Comparison of ENCODE assay signal across 8 cellular contexts in the genomic region with DNA sequence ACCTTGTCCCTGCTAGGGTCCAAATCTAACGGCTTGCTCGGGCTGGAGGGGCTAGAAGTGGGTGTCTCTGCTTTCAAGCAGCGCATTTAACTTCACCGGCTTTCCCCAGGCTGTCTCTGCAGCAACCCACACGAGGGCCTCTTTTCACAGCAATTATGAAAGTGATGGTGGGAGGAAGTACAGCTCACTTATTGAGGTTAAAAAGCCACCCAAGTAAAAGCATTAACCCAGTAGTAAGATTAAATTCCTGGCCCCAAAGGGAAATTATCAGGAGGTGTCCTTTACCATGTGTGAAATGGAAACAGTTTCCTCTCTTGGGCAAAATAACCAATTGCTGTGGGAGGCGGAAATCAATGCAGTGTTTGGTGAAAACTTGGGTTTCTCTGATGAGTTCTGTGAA.
DNase-seq lines count a peak whose midpoint lies in the region; ATAC-seq and TF ChIP-seq lines count a peak whose summit lies in the region.

No MANE protein-coding gene starts in this region.

- no peak for TF ChIP-seq POLR2A in NB4 (IDR thresholded peaks at IDR 0.05; ENCODE audit: extremely low read depth, insufficient read length)

- H3K27me3 Mint-ChIP-seq in central memory CD8-positive, alpha-beta T cell = no peaks in the 10 kb centered on the region
- no peaks in the 10 kb centered on the region for H3K27me3 Mint-ChIP-seq in stimulated activated naive CD8-positive, alpha-beta T cell treated with anti-CD3 and anti-CD28 coated beads, Interleukin-15, Interleukin-2, amounts not matched to agents 100 ng/mL and 50 ng/mL, for 24 hours

- ATAC-seq in central memory CD8-positive, alpha-beta T cell (replicated peaks; ENCODE audit: extremely low read depth, poor library complexity, severe bottlenecking) = peak; percentile 87
- ATAC-seq in HG02938 (IDR thresholded peaks at IDR 0.05; ENCODE audit: unreplicated experiment) = no peak

- H3K36me3 Mint-ChIP-seq in central memory CD8-positive, alpha-beta T cell (ENCODE audit: insufficient read depth) = peaks cover 2% of the 10 kb centered on the region
- H3K36me3 Mint-ChIP-seq in stimulated activated naive CD8-positive, alpha-beta T cell treated with anti-CD3 and anti-CD28 coated beads, Interleukin-15, Interleukin-2, amounts not matched to agents 100 ng/mL and 50 ng/mL, for 24 hours (ENCODE audit: low read depth) = no peaks in the 10 kb centered on the region

- peak; percentile 23 for DNase-seq in activated T-cell treated with anti-CD3 and anti-CD28 coated beads for 24 hours (ENCODE audit: low read depth)
- no peak for DNase-seq in activated T-cell treated with anti-CD3 and anti-CD28 coated beads, Interleukin-2, amount 50 U/mL, for 1 hour
- DNase-seq in NB4 (ENCODE audit: low read depth) = peak; percentile 61
- no peak for DNase-seq in central memory CD8-positive, alpha-beta T cell (ENCODE audit: low spot score in 2 of 2)
- no peak for DNase-seq in COLO668 (lab: John Stamatoyannopoulos, UW; ENCODE audit: unreplicated experiment)
- DNase-seq in DMS114 treated with DMSO at 0.1 percent for 48 hours (lab: John Stamatoyannopoulos, UW; ENCODE audit: unreplicated experiment) = no peak

- no peaks in the 10 kb centered on the region for H3K9me3 Mint-ChIP-seq in central memory CD8-positive, alpha-beta T cell
- no peaks in the 10 kb centered on the region for H3K9me3 Mint-ChIP-seq in stimulated activated naive CD8-positive, alpha-beta T cell treated with anti-CD3 and anti-CD28 coated beads, Interleukin-15, Interleukin-2, amounts not matched to agents 100 ng/mL and 50 ng/mL, for 24 hours

- no peak overlapping the region for H3K4me3 ChIP-seq in NB4 (ENCODE audit: low read depth, low read length)

- TF ChIP-seq CTCF in NB4 (IDR thresholded peaks at IDR 0.05; ENCODE audit: low read depth, low read length) = no peak

- peak overlapping the region; percentile 84 for H3K27ac Mint-ChIP-seq in central memory CD8-positive, alpha-beta T cell (ENCODE audit: low read depth)
- peak overlapping the region; percentile 69 for H3K27ac Mint-ChIP-seq in stimulated activated naive CD8-positive, alpha-beta T cell treated with anti-CD3 and anti-CD28 coated beads, Interleukin-15, Interleukin-2, amounts not matched to agents 100 ng/mL and 50 ng/mL, for 24 hours

- H3K4me3 Mint-ChIP-seq in central memory CD8-positive, alpha-beta T cell = peak overlapping the region; percentile 59
- H3K4me3 Mint-ChIP-seq in stimulated activated naive CD8-positive, alpha-beta T cell treated with anti-CD3 and anti-CD28 coated beads, Interleukin-15, Interleukin-2, amounts not matched to agents 100 ng/mL and 50 ng/mL, for 24 hours = peak overlapping the region; percentile 49

- H3K4me1 Mint-ChIP-seq in central memory CD8-positive, alpha-beta T cell = peaks cover 20% of the 10 kb centered on the region
- H3K4me1 Mint-ChIP-seq in stimulated activated naive CD8-positive, alpha-beta T cell treated with anti-CD3 and anti-CD28 coated beads, Interleukin-15, Interleukin-2, amounts not matched to agents 100 ng/mL and 50 ng/mL, for 24 hours (ENCODE audit: low read depth) = peaks cover 36% of the 10 kb centered on the region

Comparison
In these comparisons a context has a peak if more than half of its experiments do, and no peak if none do; other contexts are left out.
1. DNase-seq: peak in activated T-cell treated with anti-CD3 and anti-CD28 coated beads for 24 hours (single experiment) and NB4 (single experiment); none in activated T-cell treated with anti-CD3 and anti-CD28 coated beads, Interleukin-2, amount 50 U/mL, for 1 hour (single experiment), central memory CD8-positive, alpha-beta T cell (0 of 2), COLO668 (single experiment) and DMS114 treated with DMSO at 0.1 percent for 48 hours (single experiment).